In genomic region chr2:120686511-120687168, GRCh38 we compare ENCODE assay signal across 11 cellular contexts. TPM values are rescaled to one million over a fixed set of nuclear protein-coding genes. Genes with fewer than 3 reads are reported as not detected.
DNase-seq lines count a peak whose midpoint lies in the region; ATAC-seq and TF ChIP-seq lines count a peak whose summit lies in the region.
"Had no signal": no experiment of that assay in that cellular context is flagged by ENCODE, and none has a peak within 500 bp of the region (broad histone marks: within the 10 kb centered on the region; RNA-seq: fewer than 3 reads in every experiment).

No MANE protein-coding gene starts in this region.

- TF ChIP-seq EP300 in sigmoid colon (IDR thresholded peaks at IDR 0.05) = no peak

- no peak overlapping the region for H3K4me3 Mint-ChIP-seq in naive thymus-derived CD4-positive, alpha-beta T cell
- H3K4me3 Mint-ChIP-seq: activated T-cell treated with anti-CD3 and anti-CD28 coated beads, Interleukin-2, amount 50 U/mL, for 24 hours had no signal

- H3K27ac Mint-ChIP-seq in naive thymus-derived CD4-positive, alpha-beta T cell = no peak overlapping the region
- H3K27ac Mint-ChIP-seq: activated T-cell treated with anti-CD3 and anti-CD28 coated beads, Interleukin-2, amount 50 U/mL, for 24 hours had no signal

- H3K4me3 ChIP-seq in MM.1S (ENCODE audit: low read length) (no peak overlapping the region), epithelial cell of esophagus (ENCODE audit: low read length) (no peak overlapping the region), sigmoid colon (no peak overlapping the region), dorsolateral prefrontal cortex (no peak overlapping the region)
- no peak overlapping the region for H3K4me3 ChIP-seq in naive thymus-derived CD4-positive, alpha-beta T cell (ENCODE audit: low read length)

- no peak for ATAC-seq in naive thymus-derived CD4-positive, alpha-beta T cell
- no peak for ATAC-seq in GM19452 (IDR thresholded peaks at IDR 0.05; ENCODE audit: unreplicated experiment)

- WGBS in sigmoid colon, 2 donors = 85 to 89% methylated on average over 16 of the region's 16 CpGs

- no peaks in the 10 kb centered on the region for H3K9me2 ChIP-seq in MM.1S (replicated peaks; ENCODE audit: insufficient read depth, low read length)

- H3K27me3 Mint-ChIP-seq in naive thymus-derived CD4-positive, alpha-beta T cell = peaks cover 5 to 48% (median 15%) of the 10 kb centered on the region in 5 donors

- CTCF ChIA-PET in naive thymus-derived CD4-positive, alpha-beta T cell (lab: Charles Lee) = no interaction called here

- no peak for TF ChIP-seq POLR2A in sigmoid colon (IDR thresholded peaks at IDR 0.05)

- no peak overlapping the region for H2AFZ ChIP-seq in MM.1S (ENCODE audit: low read length)

- peak; percentile 65 for TF ChIP-seq CTCF in MM.1S (IDR thresholded peaks at IDR 0.05; ENCODE audit: low read length)
- TF ChIP-seq CTCF in epithelial cell of esophagus (IDR thresholded peaks at IDR 0.05; ENCODE audit: insufficient read depth, low read depth, low read length, missing control alignments) = peak; percentile 21
- no peak for TF ChIP-seq CTCF in sigmoid colon (IDR thresholded peaks at IDR 0.05)
- TF ChIP-seq CTCF in dorsolateral prefrontal cortex (IDR thresholded peaks at IDR 0.05 in 54 of 56, conservative IDR thresholded peaks at IDR 0.05 in 2 of 56; ENCODE audit: low read depth in 1 of 56, partially characterized antibody in 56 of 56) = peak in 13 of 56 donors; percentile 11 to 48 (median 19)

- H3K79me2 ChIP-seq in MM.1S (ENCODE audit: low read length) = no peaks in the 10 kb centered on the region

- H4K20me1 ChIP-seq in MM.1S (ENCODE audit: insufficient read depth, low read length) = no peaks in the 10 kb centered on the region

- H3K27ac ChIP-seq in MM.1S (ENCODE audit: low read length) = no peak overlapping the region
- no peak overlapping the region for H3K27ac ChIP-seq in sigmoid colon
- H3K27ac ChIP-seq in dorsolateral prefrontal cortex = no peak overlapping the region
- H3K27ac ChIP-seq in naive thymus-derived CD4-positive, alpha-beta T cell (ENCODE audit: low read depth, low read length) = no peak overlapping the region

- no peaks in the 10 kb centered on the region for H3K4me1 Mint-ChIP-seq in naive thymus-derived CD4-positive, alpha-beta T cell

- no peaks in the 10 kb centered on the region for H3K36me3 Mint-ChIP-seq in naive thymus-derived CD4-positive, alpha-beta T cell

- DNase-seq in activated CD4-positive, alpha-beta T cell treated with anti-CD3 and anti-CD28 coated beads for 48 hours = peak; percentile 36
- no peak for DNase-seq in activated CD4-positive, alpha-beta T cell treated with anti-CD3 and anti-CD28 coated beads, Interleukin-2, amount 50 U/mL, for 1 hour
- DNase-seq in MM.1S = no peak
- no peak for DNase-seq in epithelial cell of esophagus (ENCODE audit: low read depth)
- DNase-seq in sigmoid colon = peak; percentile 29
- no peak for DNase-seq in dorsolateral prefrontal cortex
- DNase-seq in naive thymus-derived CD4-positive, alpha-beta T cell = no peak
- DNase-seq: ACHN; activated T-cell treated with anti-CD3 and anti-CD28 coated beads, Interleukin-2, amount 50 U/mL, for 24 hours; mesenchymal stem cell had no signal

- intact Hi-C loops in sigmoid colon (cut with DNase I) = no loop called here
- intact Hi-C loops in dorsolateral prefrontal cortex (cut with DNase I) = loop anchor here in 1 of 2 donors (10.0 kb wide), 1 partner anchor 582 kb away; no protein-coding TSS in a partner anchor
- intact Hi-C loops in naive thymus-derived CD4-positive, alpha-beta T cell (cut with micrococcal nuclease) = no loop called here

- no peak overlapping the region for H3K4me2 ChIP-seq in MM.1S (ENCODE audit: low read depth, low read length)

- H3K9ac ChIP-seq in MM.1S (ENCODE audit: low read length) = no peak overlapping the region

- no peaks in the 10 kb centered on the region for H3K36me3 ChIP-seq in MM.1S (replicated peaks; ENCODE audit: insufficient read depth, low read length)
- no peaks in the 10 kb centered on the region for H3K36me3 ChIP-seq in sigmoid colon
- no peaks in the 10 kb centered on the region for H3K36me3 ChIP-seq in naive thymus-derived CD4-positive, alpha-beta T cell (ENCODE audit: control insufficient read depth in 2 of 3, insufficient read depth in 3 of 3, low read length in 3 of 3)

- H3K9me3 ChIP-seq in MM.1S (replicated peaks; ENCODE audit: insufficient read depth, low read length) = no peaks in the 10 kb centered on the region
- no peaks in the 10 kb centered on the region for H3K9me3 ChIP-seq in sigmoid colon
- no peaks in the 10 kb centered on the region for H3K9me3 ChIP-seq in naive thymus-derived CD4-positive, alpha-beta T cell (ENCODE audit: control insufficient read depth in 2 of 3, low read length in 3 of 3)

- POLR2A ChIA-PET in naive thymus-derived CD4-positive, alpha-beta T cell (lab: Charles Lee) = no interaction called here

- H3K27me3 ChIP-seq in MM.1S (replicated peaks; ENCODE audit: insufficient read depth, low read length) (peaks cover 15% of the 10 kb centered on the region; the same call in 1 of the 2 replicates), sigmoid colon (no peaks in the 10 kb centered on the region), dorsolateral prefrontal cortex (peaks cover 0 to 3% (median 0%) of the 10 kb centered on the region in 45 donors)
- no peaks in the 10 kb centered on the region for H3K27me3 ChIP-seq in naive thymus-derived CD4-positive, alpha-beta T cell (ENCODE audit: control insufficient read depth in 2 of 2, insufficient read depth in 2 of 2, low read length in 2 of 2)

- peaks cover 0 to 4% (median 0%) of the 10 kb centered on the region in 11 donors for H3K9me3 Mint-ChIP-seq in naive thymus-derived CD4-positive, alpha-beta T cell
- H3K9me3 Mint-ChIP-seq: activated T-cell treated with anti-CD3 and anti-CD28 coated beads, Interleukin-2, amount 50 U/mL, for 24 hours had no signal

- no peaks in the 10 kb centered on the region for H3F3A ChIP-seq in MM.1S (ENCODE audit: insufficient read depth, low read length)

- no peaks in the 10 kb centered on the region for H3K4me1 ChIP-seq in MM.1S (ENCODE audit: low read length)
- H3K4me1 ChIP-seq in sigmoid colon = peaks cover 0 to 23% (median 20%) of the 10 kb centered on the region in 4 donors
- H3K4me1 ChIP-seq in naive thymus-derived CD4-positive, alpha-beta T cell (ENCODE audit: control insufficient read depth in 2 of 2, insufficient read depth in 2 of 2, low read length in 2 of 2) = no peaks in the 10 kb centered on the region

RNA-seq across cellular contexts. Expression of gene GLI2, which starts 49.0 kb away (rescaled TPM):
- total RNA-seq in sigmoid colon (1 to 10 TPM; 2.1 to 6.4 (median 2.9) TPM), dorsolateral prefrontal cortex (10 to 100 TPM in 4 of 120 experiments, 1 to 10 TPM in 115, under 1 TPM in 1; 0.79 to 13.1 (median 3.3) TPM)
- under 1 TPM; 0.23 to 0.76 (median 0.60) TPM for polyA plus RNA-seq in sigmoid colon
- total RNA-seq in naive thymus-derived CD4-positive, alpha-beta T cell = 1 to 10 TPM in 1 of 5 experiments, not detected in 4; 1.6 TPM
- not detected for polyA plus RNA-seq in naive thymus-derived CD4-positive, alpha-beta T cell

Comparison
In these comparisons a context has a peak if more than half of its experiments do, and no peak if none do; other contexts are left out.
1. DNase-seq: peak in activated CD4-positive, alpha-beta T cell treated with anti-CD3 and anti-CD28 coated beads for 48 hours (single experiment) and sigmoid colon (single experiment); none in activated CD4-positive, alpha-beta T cell treated with anti-CD3 and anti-CD28 coated beads, Interleukin-2, amount 50 U/mL, for 1 hour (single experiment), MM.1S (single experiment), epithelial cell of esophagus (single experiment), dorsolateral prefrontal cortex (0 of 10) and naive thymus-derived CD4-positive, alpha-beta T cell (0 of 9).
2. CTCF ChIP-seq: peak in MM.1S (single experiment) and epithelial cell of esophagus (single experiment); none in sigmoid colon (0 of 4).